22 cellular contexts compared by ENCODE assay signal in genomic region chr20:32130352-32130751, GRCh38.
"Had no signal": no experiment of that assay in that cellular context is flagged by ENCODE, and none has a peak within 500 bp of the region (broad histone marks: within the 10 kb centered on the region; RNA-seq: fewer than 3 reads in every experiment).

No MANE protein-coding gene starts in this region.

- H3K4me1 ChIP-seq: colonic mucosa, spleen, upper lobe of right lung had no signal

- H3K27me3 ChIP-seq: colonic mucosa, gastroesophageal sphincter, neural progenitor cell, ovary, right lobe of liver, spleen, tibial artery, upper lobe of right lung, vagina had no signal

- H3K27me3 Mint-ChIP-seq: progenitor cell of endocrine pancreas; stimulated activated memory B cell treated with anti-CD40 and anti-IgM and Interleukin-4, amounts not matched to agents 10 μg/mL and 1 μg/mL and 100 μg/mL, for 72 hours; stimulated activated naive CD8-positive, alpha-beta T cell treated with anti-CD3 and anti-CD28 coated beads, Interleukin-15, Interleukin-2, amounts not matched to agents 100 ng/mL and 50 ng/mL, for 24 hours had no signal

- H3K4me3 Mint-ChIP-seq: endodermal cell; natural killer cell; neural progenitor cell; stimulated activated memory B cell treated with anti-CD40 and anti-IgM and Interleukin-4, amounts not matched to agents 10 μg/mL and 1 μg/mL and 100 μg/mL, for 72 hours; stimulated activated naive CD8-positive, alpha-beta T cell treated with anti-CD3 and anti-CD28 coated beads, Interleukin-15, Interleukin-2, amounts not matched to agents 100 ng/mL and 50 ng/mL, for 24 hours had no signal

- DNase-seq: colonic mucosa; effector CD4-positive, alpha-beta T cell; endodermal cell; erythroblast; kidney glomerular epithelial cell; mucosa of descending colon; natural killer cell; nucleus accumbens; ovary; right lobe of liver; spleen; stimulated activated CD4-positive, alpha-beta T cell treated with anti-CD3 and anti-CD28 coated beads, Interleukin-15, amount 100 ng/mL, for 24 hours; stimulated activated CD4-positive, alpha-beta T cell treated with anti-CD3 and anti-CD28 coated beads, Interleukin-1b, Interleukin-23, amount 100 ng/mL, for 48 hours; stimulated activated CD4-positive, alpha-beta T cell treated with anti-CD3 and anti-CD28 coated beads, Interleukin-4, amount 100 ng/mL, for 24 hours; tibial artery; upper lobe of right lung had no signal

- H3K9me3 ChIP-seq: colonic mucosa, gastroesophageal sphincter, mucosa of descending colon, ovary, right lobe of liver, spleen, tibial artery, upper lobe of right lung, vagina had no signal

- H3K4me3 ChIP-seq: colonic mucosa, gastroesophageal sphincter, mucosa of descending colon, neural progenitor cell, ovary, right lobe of liver, spleen, tibial artery, upper lobe of right lung, vagina had no signal

- H3K27ac ChIP-seq: colonic mucosa, gastroesophageal sphincter, neural progenitor cell, ovary, right lobe of liver, spleen, tibial artery, upper lobe of right lung, vagina had no signal

- H3K4me2 ChIP-seq: neural progenitor cell had no signal

- H3K36me3 Mint-ChIP-seq: natural killer cell had no signal

- H3K9me3 Mint-ChIP-seq: endodermal cell; natural killer cell; neural progenitor cell; stimulated activated memory B cell treated with anti-CD40 and anti-IgM and Interleukin-4, amounts not matched to agents 10 μg/mL and 1 μg/mL and 100 μg/mL, for 72 hours; stimulated activated naive CD8-positive, alpha-beta T cell treated with anti-CD3 and anti-CD28 coated beads, Interleukin-15, Interleukin-2, amounts not matched to agents 100 ng/mL and 50 ng/mL, for 24 hours had no signal

- H3K27ac Mint-ChIP-seq: endodermal cell; neural progenitor cell; progenitor cell of endocrine pancreas; stimulated activated naive CD8-positive, alpha-beta T cell treated with anti-CD3 and anti-CD28 coated beads, Interleukin-15, Interleukin-2, amounts not matched to agents 100 ng/mL and 50 ng/mL, for 24 hours had no signal

- H2AFZ ChIP-seq: neural progenitor cell had no signal

- ATAC-seq: gastroesophageal sphincter; mucosa of descending colon; natural killer cell; stimulated activated memory B cell treated with anti-CD40 and anti-IgM and Interleukin-4, amounts not matched to agents 10 μg/mL and 1 μg/mL and 100 μg/mL, for 72 hours; upper lobe of right lung had no signal

- H3K9ac ChIP-seq: neural progenitor cell had no signal

- H3K36me3 ChIP-seq: colonic mucosa, neural progenitor cell, ovary had no signal
